ENCODE assay signal across 2 cellular contexts in the genomic region with DNA sequence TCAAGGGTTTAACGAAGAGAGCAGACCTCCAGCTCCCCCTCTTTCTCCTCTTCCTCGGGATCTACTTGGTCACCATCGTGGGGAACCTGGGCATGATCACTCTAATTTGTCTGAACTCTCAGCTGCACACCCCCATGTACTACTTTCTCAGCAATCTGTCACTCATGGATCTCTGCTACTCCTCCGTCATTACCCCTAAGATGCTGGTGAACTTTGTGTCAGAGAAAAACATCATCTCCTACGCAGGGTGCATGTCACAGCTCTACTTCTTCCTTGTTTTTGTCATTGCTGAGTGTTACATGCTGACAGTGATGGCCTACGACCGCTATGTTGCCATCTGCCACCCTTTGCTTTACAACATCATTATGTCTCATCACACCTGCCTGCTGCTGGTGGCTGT.
TF ChIP-seq lines count a peak whose summit lies in the region.

No MANE protein-coding gene starts in this region.

TF ChIP-seq in IMR-90, 13 proteins besides CTCF, POLR2A, EP300 and RAD21:
- TF ChIP-seq BHLHE40 (IDR thresholded peaks at IDR 0.05; ENCODE audit: low read depth, low read length) (no peak), RCOR1 (IDR thresholded peaks at IDR 0.05; ENCODE audit: insufficient replicate concordance, low read length) (no peak), CHD1 (IDR thresholded peaks at IDR 0.05; ENCODE audit: low read depth, low read length) (no peak), MAFK (IDR thresholded peaks at IDR 0.05; ENCODE audit: low read depth, low read length) (no peak), MXI1 (IDR thresholded peaks at IDR 0.05; ENCODE audit: borderline replicate concordance, low read depth, low read length) (no peak), RFX5 (IDR thresholded peaks at IDR 0.05; ENCODE audit: low read depth, low read length) (no peak), MAZ (IDR thresholded peaks at IDR 0.05; ENCODE audit: borderline replicate concordance, low read depth, low read length) (no peak), NFE2L2 (IDR thresholded peaks at IDR 0.05; ENCODE audit: low read depth, low read length) (no peak), FOS (IDR thresholded peaks at IDR 0.05; ENCODE audit: low read depth, low read length) (no peak), SMC3 (IDR thresholded peaks at IDR 0.05; ENCODE audit: low read depth, low read length) (no peak), CEBPB (IDR thresholded peaks at IDR 0.05; ENCODE audit: low read depth, low read length) (no peak)
- TF ChIP-seq, protein P1, sequence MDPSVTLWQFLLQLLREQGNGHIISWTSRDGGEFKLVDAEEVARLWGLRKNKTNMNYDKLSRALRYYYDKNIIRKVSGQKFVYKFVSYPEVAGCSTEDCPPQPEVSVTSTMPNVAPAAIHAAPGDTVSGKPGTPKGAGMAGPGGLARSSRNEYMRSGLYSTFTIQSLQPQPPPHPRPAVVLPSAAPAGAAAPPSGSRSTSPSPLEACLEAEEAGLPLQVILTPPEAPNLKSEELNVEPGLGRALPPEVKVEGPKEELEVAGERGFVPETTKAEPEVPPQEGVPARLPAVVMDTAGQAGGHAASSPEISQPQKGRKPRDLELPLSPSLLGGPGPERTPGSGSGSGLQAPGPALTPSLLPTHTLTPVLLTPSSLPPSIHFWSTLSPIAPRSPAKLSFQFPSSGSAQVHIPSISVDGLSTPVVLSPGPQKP (IDR thresholded peaks at IDR 0.05; ENCODE audit: borderline replicate concordance, low read depth, low read length): no peak
- TF ChIP-seq, protein P2, sequence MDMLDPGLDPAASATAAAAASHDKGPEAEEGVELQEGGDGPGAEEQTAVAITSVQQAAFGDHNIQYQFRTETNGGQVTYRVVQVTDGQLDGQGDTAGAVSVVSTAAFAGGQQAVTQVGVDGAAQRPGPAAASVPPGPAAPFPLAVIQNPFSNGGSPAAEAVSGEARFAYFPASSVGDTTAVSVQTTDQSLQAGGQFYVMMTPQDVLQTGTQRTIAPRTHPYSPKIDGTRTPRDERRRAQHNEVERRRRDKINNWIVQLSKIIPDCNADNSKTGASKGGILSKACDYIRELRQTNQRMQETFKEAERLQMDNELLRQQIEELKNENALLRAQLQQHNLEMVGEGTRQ (IDR thresholded peaks at IDR 0.05; ENCODE audit: low read depth, low read length): no peak

TF ChIP-seq in H1, 55 proteins besides CTCF, POLR2A, EP300 and RAD21:
- no peak for TF ChIP-seq SRF (IDR thresholded peaks at IDR 0.05; ENCODE audit: low read depth, low read length)
- no peak for TF ChIP-seq EZH2 (IDR thresholded peaks at IDR 0.05; ENCODE audit: low read depth, low read length, severe bottlenecking)
- TF ChIP-seq, protein P2 (IDR thresholded peaks at IDR 0.05; ENCODE audit: low read length): no peak
- TF ChIP-seq, protein P3, sequence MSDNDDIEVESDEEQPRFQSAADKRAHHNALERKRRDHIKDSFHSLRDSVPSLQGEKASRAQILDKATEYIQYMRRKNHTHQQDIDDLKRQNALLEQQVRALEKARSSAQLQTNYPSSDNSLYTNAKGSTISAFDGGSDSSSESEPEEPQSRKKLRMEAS (IDR thresholded peaks at IDR 0.05): no peak
- TF ChIP-seq KDM5A (IDR thresholded peaks at IDR 0.05; ENCODE audit: low read length): no peak
- no peak for TF ChIP-seq SAP30 (IDR thresholded peaks at IDR 0.05; ENCODE audit: insufficient read depth, insufficient replicate concordance, low read length)
- TF ChIP-seq ASH2L (IDR thresholded peaks at IDR 0.05; ENCODE audit: low read length): no peak
- TF ChIP-seq RBBP5 (IDR thresholded peaks at IDR 0.05; ENCODE audit: borderline replicate concordance, low read depth, low read length): no peak
- TF ChIP-seq SIX5 (IDR thresholded peaks at IDR 0.05; ENCODE audit: low read depth, low read length): no peak
- no peak for TF ChIP-seq HDAC6 (IDR thresholded peaks at IDR 0.05; ENCODE audit: low read depth, low read length)
